Comparison of ENCODE assay signal across 10 cellular contexts in the genomic region with DNA sequence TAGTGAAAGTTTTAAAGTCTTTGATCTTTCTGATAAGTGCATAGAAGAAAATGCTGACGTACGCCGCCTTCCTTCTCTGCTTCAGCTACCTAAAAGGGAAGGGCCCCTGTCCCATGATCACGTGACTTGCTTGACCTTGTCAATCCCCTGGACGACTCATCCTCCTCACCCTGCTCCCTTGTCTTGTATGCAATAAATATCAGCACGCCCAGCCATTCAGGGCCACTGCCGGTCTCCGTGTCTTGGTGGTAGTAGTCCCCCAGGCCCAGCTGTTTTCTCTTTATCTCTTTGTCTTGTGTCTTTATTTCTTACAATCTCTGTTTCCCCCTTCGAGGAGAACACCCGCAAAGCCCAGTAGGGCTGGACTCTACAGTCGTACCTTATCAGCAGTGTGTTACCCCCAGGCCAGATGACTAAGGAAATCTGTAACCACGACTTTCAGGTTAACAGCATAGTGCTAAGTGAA. TPM values are rescaled to one million over a fixed set of nuclear protein-coding genes. Genes with fewer than 3 reads are reported as not detected.
A peak's percentile ranks its signal among the peaks of the same experiment; 100 is the strongest.
DNase-seq lines count a peak whose midpoint lies in the region; ATAC-seq and TF ChIP-seq lines count a peak whose summit lies in the region.
"Had no signal": no experiment of that assay in that cellular context is flagged by ENCODE, and none has a peak within 500 bp of the region (broad histone marks: within the 10 kb centered on the region; RNA-seq: fewer than 3 reads in every experiment).

No MANE protein-coding gene starts in this region.

- ATAC-seq in GM18907 (IDR thresholded peaks at IDR 0.05; ENCODE audit: unreplicated experiment) (no peak), HG03045 (IDR thresholded peaks at IDR 0.05; ENCODE audit: unreplicated experiment) (no peak)
- ATAC-seq: esophagus mucosa had no signal

- peak in 1 of 2 donors; percentile 28 for TF ChIP-seq POLR2A in adrenal gland (IDR thresholded peaks at IDR 0.05)

- H3K27ac Mint-ChIP-seq in IgD-negative memory B cell = no peak overlapping the region
- peak overlapping the region; percentile 89 for H3K27ac Mint-ChIP-seq in T-helper 2 cell treated with Interferon-gamma antibody and Interleukin-4, amounts not matched to agents 5 μg/mL and 100 μg/mL, for 36 hours

- H3K4me3 ChIP-seq in adrenal gland (peak overlapping the region in 1 of 4 donors; percentile 2), parathyroid adenoma (ENCODE audit: low read depth, low read length) (peak overlapping the region; percentile 48), WERI-Rb-1 (ENCODE audit: low read depth, low read length) (no peak overlapping the region)

- peaks cover 9% of the 10 kb centered on the region for H3K36me3 Mint-ChIP-seq in IgD-negative memory B cell
- peaks cover 76% of the 10 kb centered on the region for H3K36me3 Mint-ChIP-seq in T-helper 2 cell treated with Interferon-gamma antibody and Interleukin-4, amounts not matched to agents 5 μg/mL and 100 μg/mL, for 36 hours (ENCODE audit: low read depth)

- intact Hi-C loops in adrenal gland (cut with DNase I) = no loop called here

- H3K4me1 ChIP-seq in adrenal gland (replicated peaks in 1 of 2) (peaks cover 13 to 35% of the 10 kb centered on the region in 2 donors), parathyroid adenoma (peaks cover 11% of the 10 kb centered on the region)

- no peaks in the 10 kb centered on the region for H3K27me3 Mint-ChIP-seq in IgD-negative memory B cell
- H3K27me3 Mint-ChIP-seq in T-helper 2 cell treated with Interferon-gamma antibody and Interleukin-4, amounts not matched to agents 5 μg/mL and 100 μg/mL, for 36 hours (ENCODE audit: low read depth) = no peaks in the 10 kb centered on the region

- H3K9me3 ChIP-seq in adrenal gland (replicated peaks in 1 of 3) = no peaks in the 10 kb centered on the region
- no peaks in the 10 kb centered on the region for H3K9me3 ChIP-seq in parathyroid adenoma (ENCODE audit: control insufficient read depth, low read length)
- H3K9me3 ChIP-seq in WERI-Rb-1 (ENCODE audit: severe bottlenecking) = no peaks in the 10 kb centered on the region

- no peak for TF ChIP-seq CTCF in adrenal gland (IDR thresholded peaks at IDR 0.05)
- no peak for TF ChIP-seq CTCF in parathyroid adenoma (IDR thresholded peaks at IDR 0.05)
- no peak for TF ChIP-seq CTCF in WERI-Rb-1 (IDR thresholded peaks at IDR 0.05; ENCODE audit: low read depth, low read length)

- peak overlapping the region in 3 of 4 donors; percentile 12 to 53 (median 46) for H3K4me3 Mint-ChIP-seq in IgD-negative memory B cell
- peak overlapping the region; percentile 68 for H3K4me3 Mint-ChIP-seq in T-helper 2 cell treated with Interferon-gamma antibody and Interleukin-4, amounts not matched to agents 5 μg/mL and 100 μg/mL, for 36 hours

- H3K9ac ChIP-seq in parathyroid adenoma = no peak overlapping the region

- H3K36me3 ChIP-seq in adrenal gland (replicated peaks in 1 of 2) (peaks cover 0 to 63% of the 10 kb centered on the region in 2 donors), parathyroid adenoma (ENCODE audit: control insufficient read depth, insufficient read depth, low read length) (peaks cover 2% of the 10 kb centered on the region), WERI-Rb-1 (peaks cover 92% of the 10 kb centered on the region)

- DNase-seq in T-helper 2 cell treated with Interferon-gamma antibody and Interleukin-4, amounts not matched to agents 5 μg/mL and 100 μg/mL, for 36 hours (ENCODE audit: low spot score) = peak; percentile 31
- DNase-seq in adrenal gland (peak; percentile 65 to 87 (median 77)), ACHN (no peak), WERI-Rb-1 (no peak)
- DNase-seq: NCI-H1436 had no signal

- in situ Hi-C loops in ACHN (cut with HindIII; ENCODE audit: low pct_ligation_motif_present, low pct_unique_long_range_greater_than_20kb, low sequenced_read_pairs) = no loop called here

- peaks cover 2% of the 10 kb centered on the region for H3K79me2 ChIP-seq in parathyroid adenoma

- H2AFZ ChIP-seq in parathyroid adenoma = no peak overlapping the region

- H3K9me3 Mint-ChIP-seq in IgD-negative memory B cell = no peaks in the 10 kb centered on the region
- H3K9me3 Mint-ChIP-seq in T-helper 2 cell treated with Interferon-gamma antibody and Interleukin-4, amounts not matched to agents 5 μg/mL and 100 μg/mL, for 36 hours = no peaks in the 10 kb centered on the region

- peak overlapping the region; percentile 68 for H3K4me2 ChIP-seq in parathyroid adenoma (ENCODE audit: low read length)

- WGBS in adrenal gland, 4 donors = 34 to 47% (median 40%) methylated on average over 12 of the region's 12 CpGs

- H3K27me3 ChIP-seq in adrenal gland (no peaks in the 10 kb centered on the region), parathyroid adenoma (ENCODE audit: control insufficient read depth, insufficient read depth, low read length) (no peaks in the 10 kb centered on the region), WERI-Rb-1 (ENCODE audit: insufficient read depth, low read depth, severe bottlenecking) (no peaks in the 10 kb centered on the region)

- peak overlapping the region; percentile 14 to 79 (median 69) for H3K27ac ChIP-seq in adrenal gland
- peak overlapping the region; percentile 66 for H3K27ac ChIP-seq in parathyroid adenoma
- no peak overlapping the region for H3K27ac ChIP-seq in WERI-Rb-1

- H3K4me1 Mint-ChIP-seq in IgD-negative memory B cell = peaks cover 19 to 29% (median 21%) of the 10 kb centered on the region in 3 donors
- peaks cover 71% of the 10 kb centered on the region for H3K4me1 Mint-ChIP-seq in T-helper 2 cell treated with Interferon-gamma antibody and Interleukin-4, amounts not matched to agents 5 μg/mL and 100 μg/mL, for 36 hours (ENCODE audit: low read depth)

RNA-seq across cellular contexts. Expression of gene NUP50, which starts 6.3 kb away (rescaled TPM):
- polyA plus RNA-seq in IgD-negative memory B cell (43.9 TPM), adrenal gland (10 to 100 TPM; 14.9 to 45.9 (median 23.1) TPM)
- total RNA-seq in adrenal gland = 100 to 1,000 TPM in 2 of 8 donors, 10 to 100 TPM in 6; 48.9 to 126 (median 69.9) TPM

Comparison
In these comparisons a context has a peak if more than half of its experiments do, and no peak if none do; other contexts are left out.
1. DNase-seq: peak in T-helper 2 cell treated with Interferon-gamma antibody and Interleukin-4, amounts not matched to agents 5 μg/mL and 100 μg/mL, for 36 hours (single experiment) and adrenal gland (7 of 7); none in ACHN (single experiment) and WERI-Rb-1 (single experiment).